ENCODE assay signal across 11 cellular contexts in the genomic region with DNA sequence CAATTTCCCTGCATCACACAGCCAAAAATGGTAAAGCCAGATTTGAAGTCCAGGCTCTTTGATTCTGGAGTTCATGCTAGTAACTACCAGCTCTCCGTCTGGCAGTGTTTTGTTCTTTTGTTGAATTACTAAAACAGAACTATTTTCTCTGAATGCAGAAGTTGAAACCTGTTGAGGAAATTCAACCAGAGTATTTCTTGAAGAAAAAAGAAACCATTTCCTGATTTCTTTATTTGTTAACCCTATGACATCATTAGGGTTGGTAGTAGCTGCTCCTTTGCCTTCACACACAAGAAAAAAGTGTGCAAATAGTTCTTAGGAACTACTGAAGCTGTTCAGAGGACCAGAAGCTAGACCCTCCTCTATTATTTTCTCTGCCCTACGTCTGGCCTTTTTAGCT. TPM values are rescaled to one million over a fixed set of nuclear protein-coding genes. Genes with fewer than 3 reads are reported as not detected.
A peak's percentile ranks its signal among the peaks of the same experiment; 100 is the strongest.
DNase-seq lines count a peak whose midpoint lies in the region; ATAC-seq lines count a peak whose summit lies in the region.
"Had no signal": no experiment of that assay in that cellular context is flagged by ENCODE, and none has a peak within 500 bp of the region (broad histone marks: within the 10 kb centered on the region; RNA-seq: fewer than 3 reads in every experiment).

No MANE protein-coding gene starts in this region.

- ATAC-seq in HG03378 (IDR thresholded peaks at IDR 0.05; ENCODE audit: unreplicated experiment) (peak; percentile 49), HG03354 (IDR thresholded peaks at IDR 0.05; ENCODE audit: poor library complexity, severe bottlenecking, unreplicated experiment) (no peak)
- no peak for ATAC-seq in activated T-helper 17 cell treated with anti-CD3 and anti-CD28 coated beads, Interleukin-2, amount 50 U/mL, for 72 hours (replicated peaks)
- ATAC-seq in naive thymus-derived CD8-positive, alpha-beta T cell: peak; percentile 35 to 51
- ATAC-seq: sciatic nerve had no signal

- peak overlapping the region; percentile 56 for H3K4me3 Mint-ChIP-seq in activated T-helper 17 cell treated with anti-CD3 and anti-CD28 coated beads, Interleukin-2, amount 50 U/mL, for 72 hours
- peak overlapping the region; percentile 47 to 91 (median 79) for H3K4me3 Mint-ChIP-seq in naive thymus-derived CD8-positive, alpha-beta T cell

- POLR2A ChIA-PET in naive thymus-derived CD8-positive, alpha-beta T cell (lab: Charles Lee): interaction anchor here (0.6 to 1.8 kb wide), 9 partner anchors 8 to 188 kb away, joined by 3 to 8 read pairs (median 3); no protein-coding TSS in a partner anchor

- H3K36me3 Mint-ChIP-seq in activated T-helper 17 cell treated with anti-CD3 and anti-CD28 coated beads, Interleukin-2, amount 50 U/mL, for 72 hours (ENCODE audit: low read depth): peaks cover 23% of the 10 kb centered on the region
- H3K36me3 Mint-ChIP-seq in naive thymus-derived CD8-positive, alpha-beta T cell: peaks cover 0 to 8% (median 7%) of the 10 kb centered on the region in 3 donors

- peak overlapping the region; percentile 75 for H3K27ac Mint-ChIP-seq in activated T-helper 17 cell treated with anti-CD3 and anti-CD28 coated beads, Interleukin-2, amount 50 U/mL, for 72 hours
- H3K27ac Mint-ChIP-seq in naive thymus-derived CD8-positive, alpha-beta T cell: peak overlapping the region; percentile 92 to 100 (median 98)

- H3K4me1 Mint-ChIP-seq in activated T-helper 17 cell treated with anti-CD3 and anti-CD28 coated beads, Interleukin-2, amount 50 U/mL, for 72 hours: peaks cover 58% of the 10 kb centered on the region
- H3K4me1 Mint-ChIP-seq in naive thymus-derived CD8-positive, alpha-beta T cell: peaks cover 48 to 97% (median 86%) of the 10 kb centered on the region in 4 donors

- H3K9me3 Mint-ChIP-seq in activated T-helper 17 cell treated with anti-CD3 and anti-CD28 coated beads, Interleukin-2, amount 50 U/mL, for 72 hours: no peaks in the 10 kb centered on the region
- H3K9me3 Mint-ChIP-seq in naive thymus-derived CD8-positive, alpha-beta T cell: peaks cover 0 to 4% (median 1%) of the 10 kb centered on the region in 9 donors

- DNase-seq in GDM1 (lab: John Stamatoyannopoulos, UW): peak; percentile 41
- DNase-seq in naive thymus-derived CD8-positive, alpha-beta T cell: peak in 3 of 10 donors; percentile 58 to 76 (median 73)
- no peak for DNase-seq in NCI-H510A (lab: John Stamatoyannopoulos, UW)
- no peak for DNase-seq in dedifferentiated amniotic fluid mesenchymal stem cell (ENCODE audit: extremely low spot score)
- DNase-seq in HUDEP-2 (lab: John Stamatoyannopoulos, UW; ENCODE audit: unreplicated experiment in 76 of 76): no peak
- DNase-seq: DMS79; effector CD4-positive, alpha-beta T cell had no signal

- H3K27me3 Mint-ChIP-seq in activated T-helper 17 cell treated with anti-CD3 and anti-CD28 coated beads, Interleukin-2, amount 50 U/mL, for 72 hours: no peaks in the 10 kb centered on the region
- H3K27me3 Mint-ChIP-seq in naive thymus-derived CD8-positive, alpha-beta T cell: no peaks in the 10 kb centered on the region

RNA-seq across cellular contexts. Expression of gene CRTC3, which starts 34.4 kb away (rescaled TPM):
- total RNA-seq in activated T-helper 17 cell treated with anti-CD3 and anti-CD28 coated beads, Interleukin-2, amount 50 U/mL, for 72 hours: 10 to 100 TPM; 50.6 to 61.0 TPM
- total RNA-seq in naive thymus-derived CD8-positive, alpha-beta T cell: 100 to 1,000 TPM; 102 to 110 TPM
- 10 to 100 TPM; 21.9 to 51.1 (median 33.5) TPM for polyA plus RNA-seq in naive thymus-derived CD8-positive, alpha-beta T cell

Comparison
In these comparisons a context has a peak if more than half of its experiments do, and no peak if none do; other contexts are left out.
1. ATAC-seq: peak in HG03378 (single experiment) and naive thymus-derived CD8-positive, alpha-beta T cell (2 of 2); none in activated T-helper 17 cell treated with anti-CD3 and anti-CD28 coated beads, Interleukin-2, amount 50 U/mL, for 72 hours (single experiment) and HG03354 (single experiment).